20 cellular contexts compared by ENCODE assay signal in genomic region chr18:41162191-41162590, GRCh38.
DNase-seq lines count a peak whose midpoint lies in the region; ATAC-seq and TF ChIP-seq lines count a peak whose summit lies in the region.
"Had no signal": no experiment of that assay in that cellular context is flagged by ENCODE, and none has a peak within 500 bp of the region (broad histone marks: within the 10 kb centered on the region; RNA-seq: fewer than 3 reads in every experiment).

No MANE protein-coding gene starts in this region.

- peak; percentile 30 for TF ChIP-seq CTCF in LNCaP clone FGC (IDR thresholded peaks at IDR 0.05; ENCODE audit: control insufficient read depth, extremely low read depth, insufficient read depth)
- no peak for TF ChIP-seq CTCF in nephron progenitor cell (IDR thresholded peaks at IDR 0.05)

- DNase-seq in LNCaP clone FGC (ENCODE audit: low read depth) = peak; percentile 68
- DNase-seq in islet precursor cell = peak; percentile 71
- no peak for DNase-seq in nephron progenitor cell
- DNase-seq in HUDEP-2 (lab: John Stamatoyannopoulos, UW; ENCODE audit: unreplicated experiment in 76 of 76) = no peak
- no peak for DNase-seq in T-helper 2 cell
- DNase-seq: BE2C; CD8-positive, alpha-beta T cell; COR-L47; DMS153; DMS79 treated with DMSO at 0.1 percent for 48 hours; EL; GDM1; GM23248; H9; IMR-90; KBM-7 had no signal

- H3K4me3 Mint-ChIP-seq in nephron progenitor cell = peak overlapping the region; percentile 4
- H3K4me3 Mint-ChIP-seq: CD14-positive monocyte; CD8-positive, alpha-beta T cell; H9 had no signal

- peaks cover 10% of the 10 kb centered on the region for H3K36me3 Mint-ChIP-seq in nephron progenitor cell (ENCODE audit: low read depth)
- H3K36me3 Mint-ChIP-seq: CD14-positive monocyte; CD8-positive, alpha-beta T cell had no signal

- ATAC-seq in GM18498 (IDR thresholded peaks at IDR 0.05; ENCODE audit: unreplicated experiment) (no peak), HG03432 (IDR thresholded peaks at IDR 0.05; ENCODE audit: unreplicated experiment) (no peak)
- ATAC-seq: A549; CD8-positive, alpha-beta T cell had no signal

- H3K27ac Mint-ChIP-seq in nephron progenitor cell = peak overlapping the region; percentile 74
- H3K27ac Mint-ChIP-seq: CD14-positive monocyte; CD8-positive, alpha-beta T cell had no signal

- peaks cover 8% of the 10 kb centered on the region for H3K9me3 Mint-ChIP-seq in nephron progenitor cell
- H3K9me3 Mint-ChIP-seq: H9 had no signal

- peaks cover 4% of the 10 kb centered on the region for H3K27me3 Mint-ChIP-seq in nephron progenitor cell (ENCODE audit: low read depth, poor library complexity)

- peaks cover 42% of the 10 kb centered on the region for H3K4me1 Mint-ChIP-seq in nephron progenitor cell
- H3K4me1 Mint-ChIP-seq: CD14-positive monocyte had no signal

- H3K4me3 ChIP-seq in LNCaP clone FGC (ENCODE audit: low read depth, low read length) = no peak overlapping the region
- H3K4me3 ChIP-seq: A549, GM23248 had no signal

Comparison
In these comparisons a context has a peak if more than half of its experiments do, and no peak if none do; other contexts are left out.
1. DNase-seq: peak in LNCaP clone FGC (single experiment) and islet precursor cell (single experiment); none in nephron progenitor cell (single experiment), HUDEP-2 (0 of 76) and T-helper 2 cell (0 of 5).